Comparison of ENCODE assay signal across 12 cellular contexts in the genomic region with DNA sequence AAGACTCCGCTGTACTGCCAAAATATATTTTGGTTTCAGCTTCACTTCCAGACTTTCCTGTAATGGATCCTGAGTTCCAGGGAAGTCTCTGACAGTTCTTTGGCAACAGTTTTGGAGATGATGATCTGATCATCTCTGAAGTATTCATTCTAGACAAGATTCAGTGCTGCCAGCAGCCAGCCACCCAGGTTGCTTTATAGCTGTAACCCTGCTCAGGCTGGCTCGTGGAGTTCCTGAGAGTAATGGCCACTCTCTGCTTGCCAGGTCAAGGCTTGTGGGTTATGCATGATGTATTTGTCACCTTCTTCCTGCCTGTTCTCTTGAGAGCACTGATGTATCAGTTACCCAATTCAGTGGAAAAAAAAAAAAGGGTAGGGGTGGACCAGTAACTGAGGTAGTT.
A peak's percentile ranks its signal among the peaks of the same experiment; 100 is the strongest.
DNase-seq lines count a peak whose midpoint lies in the region; ATAC-seq and TF ChIP-seq lines count a peak whose summit lies in the region.
"Had no signal": no experiment of that assay in that cellular context is flagged by ENCODE, and none has a peak within 500 bp of the region (broad histone marks: within the 10 kb centered on the region; RNA-seq: fewer than 3 reads in every experiment).

No MANE protein-coding gene starts in this region.

- H3K27me3 Mint-ChIP-seq in HFFc6 (ENCODE audit: insufficient read depth) = peaks cover 6% of the 10 kb centered on the region
- H3K27me3 Mint-ChIP-seq: activated naive CD8-positive, alpha-beta T cell treated with anti-CD3 and anti-CD28 coated beads, Interleukin-2, amount 50 U/mL, for 24 hours; type B pancreatic cell had no signal

- TF ChIP-seq RAD21 in SK-N-SH (IDR thresholded peaks at IDR 0.05; ENCODE audit: low read length) = no peak

- H3K9me3 Mint-ChIP-seq in HFFc6 = no peaks in the 10 kb centered on the region
- H3K9me3 Mint-ChIP-seq: activated naive CD8-positive, alpha-beta T cell treated with anti-CD3 and anti-CD28 coated beads, Interleukin-2, amount 50 U/mL, for 24 hours had no signal

- H3K27ac Mint-ChIP-seq in HFFc6 = no peak overlapping the region; the same call in 1 of the 2 replicates
- H3K27ac Mint-ChIP-seq: activated naive CD8-positive, alpha-beta T cell treated with anti-CD3 and anti-CD28 coated beads, Interleukin-2, amount 50 U/mL, for 24 hours; type B pancreatic cell had no signal

- no peak overlapping the region for H3K4me2 ChIP-seq in SK-N-SH

- H3K36me3 ChIP-seq in SK-N-SH (replicated peaks in 1 of 2; ENCODE audit: control insufficient read depth in 1 of 2, insufficient read depth in 2 of 2, low read length in 1 of 2) = peaks cover 14 to 17% of the 10 kb centered on the region in 2 experiments

- no peak overlapping the region for H3K4me3 Mint-ChIP-seq in HFFc6
- H3K4me3 Mint-ChIP-seq: activated naive CD8-positive, alpha-beta T cell treated with anti-CD3 and anti-CD28 coated beads, Interleukin-2, amount 50 U/mL, for 24 hours; type B pancreatic cell had no signal

- TF ChIP-seq EP300 in SK-N-SH (IDR thresholded peaks at IDR 0.05; ENCODE audit: borderline replicate concordance in 1 of 2, low read depth in 1 of 2, low read length in 1 of 2) = no peak

- H3K27me3 ChIP-seq in SK-N-SH (ENCODE audit: insufficient read depth) = no peaks in the 10 kb centered on the region

- H3F3A ChIP-seq in SK-N-SH (replicated peaks; ENCODE audit: insufficient read depth) = peaks cover 4% of the 10 kb centered on the region

- H3K27ac ChIP-seq in SK-N-SH (ENCODE audit: low read depth in 2 of 2, low read length in 1 of 2) = no peak overlapping the region

- no peaks in the 10 kb centered on the region for H4K20me1 ChIP-seq in SK-N-SH (ENCODE audit: insufficient read depth)

- peaks cover 7% of the 10 kb centered on the region for H3K4me1 Mint-ChIP-seq in HFFc6 (ENCODE audit: low read depth)

- no peaks in the 10 kb centered on the region for H3K79me2 ChIP-seq in SK-N-SH (ENCODE audit: insufficient read depth)

- DNase-seq in AG10803 (ENCODE audit: low read depth) (peak; percentile 13), SK-N-SH (no peak), iris pigment epithelial cell (ENCODE audit: low read depth) (peak; percentile 46), HFFc6 (no peak), islet precursor cell (no peak), NCI-H187 treated with DMSO at 0.1 percent for 48 hours (lab: John Stamatoyannopoulos, UW) (no peak), GOT3 (lab: John Stamatoyannopoulos, UW) (no peak)
- DNase-seq: activated naive CD8-positive, alpha-beta T cell treated with anti-CD3 and anti-CD28 coated beads, Interleukin-2, amount 50 U/mL, for 24 hours; dermis blood vessel endothelial cell; Kasumi-1 had no signal

- H3K9ac ChIP-seq in SK-N-SH = no peak overlapping the region

- H2AFZ ChIP-seq in SK-N-SH (ENCODE audit: low read depth) = no peak overlapping the region

- TF ChIP-seq CTCF in AG10803 (conservative IDR thresholded peaks at IDR 0.05; ENCODE audit: low read length) (no peak), SK-N-SH (IDR thresholded peaks at IDR 0.05) (no peak), HFFc6 (IDR thresholded peaks at IDR 0.05) (no peak)

- H3K4me1 ChIP-seq in SK-N-SH (ENCODE audit: control insufficient read depth in 1 of 2, insufficient read depth in 2 of 2, low read depth in 1 of 2, low read length in 1 of 2) = peaks cover 4 to 6% of the 10 kb centered on the region in 2 experiments; a peak in 3 of 4 replicates

- H3K9me3 ChIP-seq in SK-N-SH = no peaks in the 10 kb centered on the region

- WGBS in SK-N-SH (ENCODE audit: low lambda C conversion rate) = 49% methylated on average over 2 of the region's 2 CpGs

- peaks cover 29% of the 10 kb centered on the region for H3K36me3 Mint-ChIP-seq in HFFc6 (ENCODE audit: low read depth)

- H3K4me3 ChIP-seq in AG10803 (ENCODE audit: low read length) (no peak overlapping the region), SK-N-SH (ENCODE audit: low read depth in 2 of 2, low read length in 1 of 2) (no peak overlapping the region)

- CTCF ChIA-PET in SK-N-SH (lab: Yijun Ruan, JAX) = no interaction called here

- H3K9me2 ChIP-seq in SK-N-SH = no peaks in the 10 kb centered on the region

- POLR2A ChIA-PET in SK-N-SH (lab: Yijun Ruan, JAX) = no interaction called here

- peak; percentile 66 for ATAC-seq in GM18907 (IDR thresholded peaks at IDR 0.05; ENCODE audit: unreplicated experiment)
- ATAC-seq: activated naive CD8-positive, alpha-beta T cell treated with anti-CD3 and anti-CD28 coated beads, Interleukin-2, amount 50 U/mL, for 24 hours had no signal

TF ChIP-seq in SK-N-SH, 30 proteins besides CTCF, POLR2A, EP300 and RAD21:
- TF ChIP-seq GATA2 (CRISPR knock-in tag; IDR thresholded peaks at IDR 0.05) (no peak), JUND (IDR thresholded peaks at IDR 0.05) (peak; percentile 23; the same call in 1 of the 2 replicates), SMC3 (IDR thresholded peaks at IDR 0.05; ENCODE audit: low read depth, low read length) (no peak), TCF12 (IDR thresholded peaks at IDR 0.05) (peak; percentile 23; the same call in 1 of the 2 replicates), ELF1 (IDR thresholded peaks at IDR 0.05) (no peak), RXRA (IDR thresholded peaks at IDR 0.05; ENCODE audit: borderline replicate concordance, low read depth) (no peak), TAF1 (IDR thresholded peaks at IDR 0.05; ENCODE audit: borderline replicate concordance, low read depth, low read length) (no peak), NFIC (IDR thresholded peaks at IDR 0.05; ENCODE audit: borderline replicate concordance) (peak; percentile 71), RCOR1 (IDR thresholded peaks at IDR 0.05; ENCODE audit: low read length) (no peak), GABPA (IDR thresholded peaks at IDR 0.05; ENCODE audit: low read depth) (no peak)
- TF ChIP-seq, protein P1, sequence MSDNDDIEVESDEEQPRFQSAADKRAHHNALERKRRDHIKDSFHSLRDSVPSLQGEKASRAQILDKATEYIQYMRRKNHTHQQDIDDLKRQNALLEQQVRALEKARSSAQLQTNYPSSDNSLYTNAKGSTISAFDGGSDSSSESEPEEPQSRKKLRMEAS (IDR thresholded peaks at IDR 0.05; ENCODE audit: low read depth) = no peak
- TF ChIP-seq, protein P2, sequence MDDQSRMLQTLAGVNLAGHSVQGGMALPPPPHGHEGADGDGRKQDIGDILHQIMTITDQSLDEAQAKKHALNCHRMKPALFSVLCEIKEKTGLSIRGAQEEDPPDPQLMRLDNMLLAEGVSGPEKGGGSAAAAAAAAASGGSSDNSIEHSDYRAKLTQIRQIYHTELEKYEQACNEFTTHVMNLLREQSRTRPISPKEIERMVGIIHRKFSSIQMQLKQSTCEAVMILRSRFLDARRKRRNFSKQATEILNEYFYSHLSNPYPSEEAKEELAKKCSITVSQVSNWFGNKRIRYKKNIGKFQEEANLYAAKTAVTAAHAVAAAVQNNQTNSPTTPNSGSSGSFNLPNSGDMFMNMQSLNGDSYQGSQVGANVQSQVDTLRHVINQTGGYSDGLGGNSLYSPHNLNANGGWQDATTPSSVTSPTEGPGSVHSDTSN (IDR thresholded peaks at IDR 0.05) = peak; percentile 71
- TF ChIP-seq, protein P3, sequence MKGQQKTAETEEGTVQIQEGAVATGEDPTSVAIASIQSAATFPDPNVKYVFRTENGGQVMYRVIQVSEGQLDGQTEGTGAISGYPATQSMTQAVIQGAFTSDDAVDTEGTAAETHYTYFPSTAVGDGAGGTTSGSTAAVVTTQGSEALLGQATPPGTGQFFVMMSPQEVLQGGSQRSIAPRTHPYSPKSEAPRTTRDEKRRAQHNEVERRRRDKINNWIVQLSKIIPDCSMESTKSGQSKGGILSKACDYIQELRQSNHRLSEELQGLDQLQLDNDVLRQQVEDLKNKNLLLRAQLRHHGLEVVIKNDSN (IDR thresholded peaks at IDR 0.05; ENCODE audit: borderline replicate concordance, low read depth) = no peak
TF ChIP-seq in SK-N-SH: peak in this region for 4.

Comparison
In these comparisons a context has a peak if more than half of its experiments do, and no peak if none do; other contexts are left out.
1. DNase-seq: peak in AG10803 (single experiment) and iris pigment epithelial cell (single experiment); none in SK-N-SH (single experiment), HFFc6 (single experiment), islet precursor cell (single experiment), NCI-H187 treated with DMSO at 0.1 percent for 48 hours (single experiment) and GOT3 (single experiment).